In the genomic region with DNA sequence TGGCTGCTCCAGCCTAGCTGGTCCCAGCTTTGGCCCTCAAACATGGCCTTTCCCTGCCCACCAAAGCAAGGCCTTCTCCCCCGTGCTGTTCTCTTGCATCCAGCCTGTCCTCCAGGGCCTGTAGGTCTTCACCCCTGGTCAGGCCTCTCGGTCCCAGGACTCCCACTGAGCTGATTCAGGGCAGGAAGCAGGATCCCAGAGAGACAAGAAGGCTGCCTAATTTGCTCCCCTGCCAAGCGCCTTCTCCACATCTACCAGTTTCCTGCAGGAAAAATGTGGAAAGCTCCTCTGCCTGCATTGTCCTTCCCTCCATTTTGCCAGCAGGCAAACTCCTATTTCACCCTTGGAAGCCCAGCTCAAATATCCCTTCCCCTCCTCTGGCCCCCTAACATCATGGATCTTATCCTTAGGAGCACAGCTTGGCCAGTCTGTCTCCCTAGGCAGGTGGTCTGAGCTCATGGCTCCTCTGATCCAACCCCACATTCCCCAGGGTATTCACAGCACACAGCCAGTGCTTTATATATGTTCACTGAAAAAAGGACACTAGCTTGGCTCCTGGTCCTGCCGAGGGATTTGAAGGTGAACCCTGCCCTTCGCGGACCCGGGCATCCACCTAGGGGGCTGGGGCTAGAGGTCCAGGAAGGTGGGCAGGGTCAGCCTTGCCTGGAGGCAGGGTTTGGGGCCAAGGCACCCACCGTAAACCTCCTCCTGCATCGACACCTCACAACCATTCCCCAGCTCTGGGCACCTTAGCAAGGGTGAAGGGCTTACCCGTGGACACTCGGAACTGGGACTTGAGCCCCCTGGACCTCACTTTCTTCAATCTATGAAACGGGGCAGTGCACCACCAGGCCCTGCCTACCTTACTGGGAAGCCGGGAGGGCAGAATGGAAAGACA, we compare ENCODE assay signal across 8 cellular contexts. TPM values are rescaled to one million over a fixed set of nuclear protein-coding genes. Genes with fewer than 3 reads are reported as not detected.
DNase-seq lines count a peak whose midpoint lies in the region; ATAC-seq, FAIRE-seq and TF ChIP-seq lines count a peak whose summit lies in the region.

No MANE protein-coding gene starts in this region.

- H3K4me3 ChIP-seq in RWPE2 (ENCODE audit: severe bottlenecking), result peak overlapping the region; percentile 93
- H3K4me3 ChIP-seq in epithelial cell of esophagus (ENCODE audit: low read length), result peak overlapping the region; percentile 85
- peak overlapping the region; percentile 93 to 99 for H3K4me3 ChIP-seq in neutrophil (ENCODE audit: low read depth in 1 of 2, low read length in 1 of 2)

- H3K9me3 ChIP-seq in RWPE2 (ENCODE audit: severe bottlenecking) (no peaks in the 10 kb centered on the region), neutrophil (no peaks in the 10 kb centered on the region)

- H3K27ac ChIP-seq in RWPE2 (ENCODE audit: poor library complexity, severe bottlenecking) (peak overlapping the region; percentile 84), neutrophil (peak overlapping the region; percentile 98)

- FAIRE-seq in GM12892 (lab: Jason Lieb, UNC), result peak; percentile 46

- TF ChIP-seq CTCF in RWPE2 (IDR thresholded peaks at IDR 0.05; ENCODE audit: poor library complexity, severe bottlenecking) (no peak), epithelial cell of esophagus (IDR thresholded peaks at IDR 0.05; ENCODE audit: insufficient read depth, low read depth, low read length, missing control alignments) (no peak), neutrophil (IDR thresholded peaks at IDR 0.05) (no peak)

- ATAC-seq in RWPE2 (ENCODE audit: low read depth), result no peak
- no peak for ATAC-seq in HG03095 (IDR thresholded peaks at IDR 0.05; ENCODE audit: unreplicated experiment)

- H3K4me1 ChIP-seq in RWPE2 (ENCODE audit: insufficient read depth, poor library complexity, severe bottlenecking) (peaks cover 20% of the 10 kb centered on the region), neutrophil (ENCODE audit: control insufficient read depth in 1 of 2, insufficient read depth in 1 of 2, low read depth in 1 of 2, low read length in 1 of 2) (peaks cover 37 to 38% of the 10 kb centered on the region in 2 experiments)

- no peaks in the 10 kb centered on the region for H3K27me3 ChIP-seq in RWPE2 (ENCODE audit: insufficient read depth, poor library complexity, severe bottlenecking)
- H3K27me3 ChIP-seq in neutrophil, result no peaks in the 10 kb centered on the region

- DNase-seq in GM12892 (ENCODE audit: insufficient read length) (no peak), RWPE2 (ENCODE audit: low spot score) (no peak), epithelial cell of esophagus (ENCODE audit: low read depth) (no peak), pons (ENCODE audit: low spot score) (no peak), ecto neural progenitor cell (ENCODE audit: low spot score) (no peak), NCI-H146 treated with DMSO at 0.1 percent for 48 hours (lab: John Stamatoyannopoulos, UW; ENCODE audit: unreplicated experiment) (no peak)

- H3K36me3 ChIP-seq in RWPE2 (ENCODE audit: low read depth) (peaks cover 52% of the 10 kb centered on the region), neutrophil (peaks cover 10% of the 10 kb centered on the region)

- TF ChIP-seq POLR2A in GM12892 (IDR thresholded peaks at IDR 0.05; ENCODE audit: low read depth, low read length), result no peak

RNA-seq across cellular contexts. Expression of gene RHBDD3, which starts 1.0 kb away (rescaled TPM):
- 8.0 TPM for polyA plus RNA-seq in GM12892 (2012; ENCODE audit: missing spikeins)

RNA-seq across cellular contexts. Expression of gene EWSR1, which starts 1.3 kb away (rescaled TPM):
- polyA plus RNA-seq in GM12892 (2012; ENCODE audit: missing spikeins), result 159 TPM

RNA-seq across cellular contexts. Expression of gene GAS2L1, which starts 39.6 kb away (rescaled TPM):
- not detected for polyA plus RNA-seq in GM12892 (2012; ENCODE audit: missing spikeins)

RNA-seq across cellular contexts. Expression of gene RASL10A, which starts 48.7 kb away (rescaled TPM):
- polyA plus RNA-seq in GM12892 (2012; ENCODE audit: missing spikeins), result not detected
